18 cellular contexts compared by ENCODE assay signal in genomic region chr4:37991623-37992410, GRCh38. TPM values are rescaled to one million over a fixed set of nuclear protein-coding genes. Genes with fewer than 3 reads are reported as not detected.
DNase-seq lines count a peak whose midpoint lies in the region; ATAC-seq and TF ChIP-seq lines count a peak whose summit lies in the region.
"Had no signal": no experiment of that assay in that cellular context is flagged by ENCODE, and none has a peak within 500 bp of the region (broad histone marks: within the 10 kb centered on the region; RNA-seq: fewer than 3 reads in every experiment).

No MANE protein-coding gene starts in this region.

- peaks cover 39% of the 10 kb centered on the region for H3K4me1 ChIP-seq in testis

- H3K36me3 Mint-ChIP-seq in activated B cell treated with CpG ODN at 0.5 μM for 24 hours (ENCODE audit: low read depth) (peaks cover 22% of the 10 kb centered on the region), mesothelial cell of epicardium (peaks cover 7% of the 10 kb centered on the region)

- H3K27me3 Mint-ChIP-seq in activated B cell treated with CpG ODN at 0.5 μM for 24 hours: no peaks in the 10 kb centered on the region
- H3K27me3 Mint-ChIP-seq in mesothelial cell of epicardium (ENCODE audit: low read depth): no peaks in the 10 kb centered on the region
- H3K27me3 Mint-ChIP-seq: activated naive CD8-positive, alpha-beta T cell treated with anti-CD3 and anti-CD28 coated beads, Interleukin-2, amount 50 U/mL, for 24 hours; T-cell had no signal

- H3K36me3 ChIP-seq in testis (ENCODE audit: low read depth, missing control alignments): no peaks in the 10 kb centered on the region
- H3K36me3 ChIP-seq in MG63: no peaks in the 10 kb centered on the region

- TF ChIP-seq CTCF in activated B cell treated with CpG ODN at 0.5 μM for 24 hours (IDR thresholded peaks at IDR 0.05) (no peak), mesothelial cell of epicardium (IDR thresholded peaks at IDR 0.05; ENCODE audit: unreplicated experiment) (no peak), testis (IDR thresholded peaks at IDR 0.05) (no peak)

- POLR2A ChIA-PET in activated B cell treated with CpG ODN at 0.5 μM for 24 hours (lab: Charles Lee): interaction anchor here (0.7 kb wide), 1 partner anchor 1459 kb away, joined by 7 read pairs; no protein-coding TSS in a partner anchor

- intact Hi-C loops in activated B cell treated with CpG ODN at 0.5 μM for 24 hours (cut with micrococcal nuclease) (loop anchor here (5.0 kb wide), 1 partner anchor 100 kb away; the partner anchor contains the start of gene TBC1D1), testis (cut with DNase I; ENCODE audit: low total_unique reads) (no loop called here)

- DNase-seq in ELF-1 (ENCODE audit: low read depth, low spot score) (peak; percentile 90), activated B cell treated with CpG ODN at 0.5 μM for 24 hours (no peak), mesothelial cell of epicardium (ENCODE audit: low spot score in 2 of 2, unreplicated experiment in 2 of 2) (no peak), testis (no peak), globus pallidus (ENCODE audit: low spot score) (no peak), dermis blood vessel endothelial cell (no peak), MG63 (no peak)
- DNase-seq: activated CD8-positive, alpha-beta T cell treated with anti-CD3 and anti-CD28 coated beads, Interleukin-2, amount 10 ng/mL, durations not matched to agents 7 days and 5 days; activated naive CD8-positive, alpha-beta T cell treated with anti-CD3 and anti-CD28 coated beads, Interleukin-2, amount 50 U/mL, for 24 hours; Calu3; caudate nucleus; effector CD4-positive, alpha-beta T cell; posterior cingulate gyrus; spleen; T-cell had no signal

- CTCF ChIA-PET in activated B cell treated with CpG ODN at 0.5 μM for 24 hours (lab: Charles Lee): interaction anchor here (1.1 kb wide), 1 partner anchor 13 kb away, joined by 3 read pairs; no protein-coding TSS in a partner anchor

- H3K9me3 ChIP-seq in testis (no peaks in the 10 kb centered on the region), MG63 (no peaks in the 10 kb centered on the region)
- H3K9me3 ChIP-seq: spleen had no signal

- peak overlapping the region; percentile 77 for H3K27ac Mint-ChIP-seq in activated B cell treated with CpG ODN at 0.5 μM for 24 hours
- H3K27ac Mint-ChIP-seq in mesothelial cell of epicardium: peak overlapping the region; percentile 62
- H3K27ac Mint-ChIP-seq: activated CD8-positive, alpha-beta T cell treated with anti-CD3 and anti-CD28 coated beads, Interleukin-2, amount 10 ng/mL, durations not matched to agents 7 days and 5 days; activated naive CD8-positive, alpha-beta T cell treated with anti-CD3 and anti-CD28 coated beads, Interleukin-2, amount 50 U/mL, for 24 hours; activated T-helper 1 cell treated with anti-CD3 and anti-CD28 coated beads, Interleukin-12 subunit alpha, Interleukin-12 subunit beta, Interleukin-2, Interleukin-4 antibody, amounts not matched to agents 30 ng/mL and 10 ng/mL and 1 ng/mL, durations not matched to agents 14 hours and 24 hours and 36 hours; T-cell had no signal

- H3K9me3 Mint-ChIP-seq in activated B cell treated with CpG ODN at 0.5 μM for 24 hours (no peaks in the 10 kb centered on the region), mesothelial cell of epicardium (no peaks in the 10 kb centered on the region)
- H3K9me3 Mint-ChIP-seq: activated naive CD8-positive, alpha-beta T cell treated with anti-CD3 and anti-CD28 coated beads, Interleukin-2, amount 50 U/mL, for 24 hours; activated T-helper 1 cell treated with anti-CD3 and anti-CD28 coated beads, Interleukin-12 subunit alpha, Interleukin-12 subunit beta, Interleukin-2, Interleukin-4 antibody, amounts not matched to agents 30 ng/mL and 10 ng/mL and 1 ng/mL, durations not matched to agents 14 hours and 24 hours and 36 hours; T-cell had no signal

- H3K4me3 ChIP-seq in testis: no peak overlapping the region
- no peak overlapping the region for H3K4me3 ChIP-seq in MG63
- H3K4me3 ChIP-seq: spleen had no signal

- H3K4me3 Mint-ChIP-seq in activated B cell treated with CpG ODN at 0.5 μM for 24 hours (peak overlapping the region; percentile 29), mesothelial cell of epicardium (no peak overlapping the region)
- H3K4me3 Mint-ChIP-seq: activated CD8-positive, alpha-beta T cell treated with anti-CD3 and anti-CD28 coated beads, Interleukin-2, amount 10 ng/mL, durations not matched to agents 7 days and 5 days; activated naive CD8-positive, alpha-beta T cell treated with anti-CD3 and anti-CD28 coated beads, Interleukin-2, amount 50 U/mL, for 24 hours; activated T-helper 1 cell treated with anti-CD3 and anti-CD28 coated beads, Interleukin-12 subunit alpha, Interleukin-12 subunit beta, Interleukin-2, Interleukin-4 antibody, amounts not matched to agents 30 ng/mL and 10 ng/mL and 1 ng/mL, durations not matched to agents 14 hours and 24 hours and 36 hours; T-cell had no signal

- no peaks in the 10 kb centered on the region for H3K27me3 ChIP-seq in testis
- no peaks in the 10 kb centered on the region for H3K27me3 ChIP-seq in MG63
- H3K27me3 ChIP-seq: spleen had no signal

- WGBS in testis, 2 donors: 88 to 89% methylated on average over 8 of the region's 8 CpGs

- H3K27ac ChIP-seq in testis: peak overlapping the region; percentile 39 to 75
- H3K27ac ChIP-seq: VCaP had no signal

- H3K4me1 Mint-ChIP-seq in activated B cell treated with CpG ODN at 0.5 μM for 24 hours: peaks cover 81% of the 10 kb centered on the region
- peaks cover 77% of the 10 kb centered on the region for H3K4me1 Mint-ChIP-seq in mesothelial cell of epicardium

- no peak for ATAC-seq in activated B cell treated with CpG ODN at 0.5 μM for 24 hours (ENCODE audit: low read depth)
- ATAC-seq: activated CD8-positive, alpha-beta T cell treated with anti-CD3 and anti-CD28 coated beads, Interleukin-2, amount 10 ng/mL, durations not matched to agents 7 days and 5 days; activated naive CD8-positive, alpha-beta T cell treated with anti-CD3 and anti-CD28 coated beads, Interleukin-2, amount 50 U/mL, for 24 hours; T-cell had no signal

- no peak for TF ChIP-seq POLR2A in testis (IDR thresholded peaks at IDR 0.05)

RNA-seq across cellular contexts. Expression of gene PTTG2, which starts 31.6 kb away (rescaled TPM):
- total RNA-seq in activated B cell treated with CpG ODN at 0.5 μM for 24 hours (1.9 and 2.2 TPM in 2 replicates), mesothelial cell of epicardium (not detected in 3 replicates), testis (under 1 TPM in 1 of 2 donors, not detected in 1; 0.50 TPM), dermis blood vessel endothelial cell (0.51 TPM in 1 of 2 replicates, not detected in the other)
- polyA plus RNA-seq in testis (ENCODE audit: insufficient read depth, low read depth, low replicate concordance): not detected
- not detected in 2 replicates for total RNA-seq in MG63 (2014; rRNA removed; shearing (Covaris generic); ENCODE audit: low replicate concordance)
- total RNA-seq: Calu3, myocyte had no signal
